ENCODE assay signal across 8 cellular contexts in the genomic region with DNA sequence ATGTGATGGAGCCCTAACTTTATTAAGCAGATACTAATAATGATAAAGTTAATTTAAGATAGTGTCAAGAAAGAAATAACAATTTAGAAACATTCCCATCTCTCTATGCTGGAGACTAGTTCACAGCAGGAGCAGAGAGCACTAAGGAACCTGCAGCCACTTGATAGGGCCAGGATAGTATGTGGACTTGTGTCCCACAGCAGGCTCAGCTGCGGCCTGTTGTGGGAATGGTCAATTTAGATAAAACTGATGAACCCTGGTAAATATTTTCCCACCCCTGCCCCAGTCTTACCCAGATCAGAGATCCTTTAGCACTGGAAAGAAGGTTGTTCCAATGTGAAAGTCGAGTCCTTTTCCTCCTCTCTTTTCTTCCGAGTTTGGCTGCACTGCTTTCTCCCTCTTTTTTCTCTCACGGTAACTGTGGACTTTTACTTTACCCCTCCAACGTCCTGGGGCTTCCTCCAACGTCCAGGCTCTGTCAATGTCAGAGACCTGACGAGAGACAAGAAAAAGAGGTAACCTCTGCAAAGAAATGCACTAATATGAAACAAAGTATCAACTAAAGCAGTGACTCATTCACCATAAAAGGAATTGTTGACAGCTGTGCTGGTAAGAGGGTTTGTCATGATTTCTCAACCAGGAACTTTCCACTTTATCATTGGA. TPM values are rescaled to one million over a fixed set of nuclear protein-coding genes. Genes with fewer than 3 reads are reported as not detected.
DNase-seq lines count a peak whose midpoint lies in the region; ATAC-seq, FAIRE-seq and TF ChIP-seq lines count a peak whose summit lies in the region.

A gene with protein sequence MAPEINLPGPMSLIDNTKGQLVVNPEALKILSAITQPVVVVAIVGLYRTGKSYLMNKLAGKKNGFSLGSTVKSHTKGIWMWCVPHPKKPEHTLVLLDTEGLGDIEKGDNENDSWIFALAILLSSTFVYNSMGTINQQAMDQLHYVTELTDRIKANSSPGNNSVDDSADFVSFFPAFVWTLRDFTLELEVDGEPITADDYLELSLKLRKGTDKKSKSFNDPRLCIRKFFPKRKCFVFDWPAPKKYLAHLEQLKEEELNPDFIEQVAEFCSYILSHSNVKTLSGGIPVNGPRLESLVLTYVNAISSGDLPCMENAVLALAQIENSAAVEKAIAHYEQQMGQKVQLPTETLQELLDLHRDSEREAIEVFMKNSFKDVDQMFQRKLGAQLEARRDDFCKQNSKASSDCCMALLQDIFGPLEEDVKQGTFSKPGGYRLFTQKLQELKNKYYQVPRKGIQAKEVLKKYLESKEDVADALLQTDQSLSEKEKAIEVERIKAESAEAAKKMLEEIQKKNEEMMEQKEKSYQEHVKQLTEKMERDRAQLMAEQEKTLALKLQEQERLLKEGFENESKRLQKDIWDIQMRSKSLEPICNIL (minus strand): TSS at position 544 of the 663 bp plus-strand sequence. CDS start 4,148 bp downstream, outside the sequence.

- FAIRE-seq in GM12892 (lab: Jason Lieb, UNC), result peak; percentile 93

- 0 out of 2 replicates have a peak, but pooled peaks cover 7% of the 10 kb centered on the region for H3K9me2 ChIP-seq in GM23338 (ENCODE audit: insufficient read depth)

- ATAC-seq in GM23338 (no peak), gastroesophageal sphincter (peak; percentile 88), GM19397 (IDR thresholded peaks at IDR 0.05; ENCODE audit: unreplicated experiment) (no peak)

- H3K4me3 Mint-ChIP-seq in GM23338, result no peak within 1 kb of the TSS
- H3K4me3 Mint-ChIP-seq in activated T-helper 1 cell treated with anti-CD3 and anti-CD28 coated beads, Interleukin-12 subunit alpha, Interleukin-12 subunit beta, Interleukin-2, Interleukin-4 antibody, amounts not matched to agents 30 ng/mL and 10 ng/mL and 1 ng/mL, durations not matched to agents 14 hours and 24 hours and 36 hours, result peak within 1 kb of the TSS; percentile 95

- H3K9me3 ChIP-seq in gastroesophageal sphincter, result no peaks in the 10 kb centered on the region
- no peaks in the 10 kb centered on the region for H3K9me3 ChIP-seq in prostate gland

- H3K4me1 Mint-ChIP-seq in GM23338, result no peaks in the 10 kb centered on the region; the same call in 2 of the 3 replicates
- H3K4me1 Mint-ChIP-seq in activated T-helper 1 cell treated with anti-CD3 and anti-CD28 coated beads, Interleukin-12 subunit alpha, Interleukin-12 subunit beta, Interleukin-2, Interleukin-4 antibody, amounts not matched to agents 30 ng/mL and 10 ng/mL and 1 ng/mL, durations not matched to agents 14 hours and 24 hours and 36 hours (ENCODE audit: low read depth), result peaks cover 65% of the 10 kb centered on the region

- no peak within 1 kb of the TSS for H3K27ac Mint-ChIP-seq in GM23338
- H3K27ac Mint-ChIP-seq in activated T-helper 1 cell treated with anti-CD3 and anti-CD28 coated beads, Interleukin-12 subunit alpha, Interleukin-12 subunit beta, Interleukin-2, Interleukin-4 antibody, amounts not matched to agents 30 ng/mL and 10 ng/mL and 1 ng/mL, durations not matched to agents 14 hours and 24 hours and 36 hours, result peak within 1 kb of the TSS; percentile 97

- H4K20me1 ChIP-seq in GM23338 (replicated peaks; ENCODE audit: insufficient read depth), result no peaks in the 10 kb centered on the region

- H3K36me3 ChIP-seq in GM23338 (ENCODE audit: insufficient read depth) (no peaks in the 10 kb centered on the region), gastroesophageal sphincter (peaks cover 0 to 13% of the 10 kb centered on the region in 2 donors), prostate gland (no peaks in the 10 kb centered on the region)

- TF ChIP-seq EP300 in gastroesophageal sphincter (IDR thresholded peaks at IDR 0.05), result no peak

- H2AFZ ChIP-seq in GM23338, result peak within 1 kb of the TSS; percentile 60

- no peaks in the 10 kb centered on the region for H3K36me3 Mint-ChIP-seq in GM23338 (ENCODE audit: low read depth)
- peaks cover 32% of the 10 kb centered on the region for H3K36me3 Mint-ChIP-seq in activated T-helper 1 cell treated with anti-CD3 and anti-CD28 coated beads, Interleukin-12 subunit alpha, Interleukin-12 subunit beta, Interleukin-2, Interleukin-4 antibody, amounts not matched to agents 30 ng/mL and 10 ng/mL and 1 ng/mL, durations not matched to agents 14 hours and 24 hours and 36 hours (ENCODE audit: low read depth)

- H3K27me3 ChIP-seq in GM23338 (ENCODE audit: insufficient read depth) (no peaks in the 10 kb centered on the region), gastroesophageal sphincter (no peaks in the 10 kb centered on the region), prostate gland (replicated peaks; ENCODE audit: insufficient read depth) (no peaks in the 10 kb centered on the region)

- H3K27ac ChIP-seq in GM23338 (ENCODE audit: low read depth) (no peak within 1 kb of the TSS), gastroesophageal sphincter (peak within 1 kb of the TSS; percentile 83 to 98 (median 88)), prostate gland (peak within 1 kb of the TSS; percentile 78 to 83)

- H3K9me3 Mint-ChIP-seq in GM23338, result no peaks in the 10 kb centered on the region
- H3K9me3 Mint-ChIP-seq in activated T-helper 1 cell treated with anti-CD3 and anti-CD28 coated beads, Interleukin-12 subunit alpha, Interleukin-12 subunit beta, Interleukin-2, Interleukin-4 antibody, amounts not matched to agents 30 ng/mL and 10 ng/mL and 1 ng/mL, durations not matched to agents 14 hours and 24 hours and 36 hours, result peaks cover 4% of the 10 kb centered on the region

- DNase-seq in GM12892 (ENCODE audit: insufficient read length), result no peak
- no peak for DNase-seq in GM23338 (ENCODE audit: low spot score)
- DNase-seq in LHCN-M2 (ENCODE audit: low read depth), result peak; percentile 84
- peak; percentile 32 for DNase-seq in activated T-helper 1 cell treated with anti-CD3 and anti-CD28 coated beads, Interleukin-12 subunit alpha, Interleukin-12 subunit beta, Interleukin-2, Interleukin-4 antibody, amounts not matched to agents 30 ng/mL and 10 ng/mL and 1 ng/mL, durations not matched to agents 14 hours and 24 hours and 36 hours (ENCODE audit: low spot score)
- DNase-seq in prostate gland (ENCODE audit: low spot score), result peak; percentile 33
- no peak for DNase-seq in occipital lobe (lab: John Stamatoyannopoulos, UW)

- TF ChIP-seq CTCF in GM23338 (conservative IDR thresholded peaks at IDR 0.05; ENCODE audit: low read depth in 2 of 2) (no peak), gastroesophageal sphincter (IDR thresholded peaks at IDR 0.05) (no peak), prostate gland (IDR thresholded peaks at IDR 0.05) (no peak)

- H3K79me2 ChIP-seq in GM23338 (replicated peaks; ENCODE audit: insufficient read depth), result no peaks in the 10 kb centered on the region

- no peaks in the 10 kb centered on the region for H3K4me1 ChIP-seq in GM23338 (ENCODE audit: insufficient read depth)
- H3K4me1 ChIP-seq in gastroesophageal sphincter, result peaks cover 11 to 72% (median 13%) of the 10 kb centered on the region in 3 donors
- no peaks in the 10 kb centered on the region for H3K4me1 ChIP-seq in prostate gland (replicated peaks)

- no peak within 1 kb of the TSS for H3K4me2 ChIP-seq in GM23338

- TF ChIP-seq POLR2A in GM12892 (IDR thresholded peaks at IDR 0.05; ENCODE audit: low read depth, low read length), result no peak
- peak in 1 of 2 donors; percentile 24 for TF ChIP-seq POLR2A in gastroesophageal sphincter (IDR thresholded peaks at IDR 0.05)
- TF ChIP-seq POLR2A in prostate gland (IDR thresholded peaks at IDR 0.05), result peak; percentile 79

- intact Hi-C loops in activated T-helper 1 cell treated with anti-CD3 and anti-CD28 coated beads, Interleukin-12 subunit alpha, Interleukin-12 subunit beta, Interleukin-2, Interleukin-4 antibody, amounts not matched to agents 30 ng/mL and 10 ng/mL and 1 ng/mL, durations not matched to agents 14 hours and 24 hours and 36 hours (cut with micrococcal nuclease), result loop anchor here (1.0 to 2.0 kb wide), 13 partner anchors 61 to 441 kb away; a partner anchor contains a TSS
- intact Hi-C loops in prostate gland (cut with DNase I), result no loop called here

- no peaks in the 10 kb centered on the region for H3K27me3 Mint-ChIP-seq in GM23338 (ENCODE audit: insufficient read depth, low read depth, poor library complexity)
- H3K27me3 Mint-ChIP-seq in activated T-helper 1 cell treated with anti-CD3 and anti-CD28 coated beads, Interleukin-12 subunit alpha, Interleukin-12 subunit beta, Interleukin-2, Interleukin-4 antibody, amounts not matched to agents 30 ng/mL and 10 ng/mL and 1 ng/mL, durations not matched to agents 14 hours and 24 hours and 36 hours (ENCODE audit: insufficient read depth), result no peaks in the 10 kb centered on the region

- no peak within 1 kb of the TSS for H3K4me3 ChIP-seq in GM23338
- peak within 1 kb of the TSS; percentile 63 to 100 for H3K4me3 ChIP-seq in gastroesophageal sphincter
- peak within 1 kb of the TSS; percentile 37 to 38 for H3K4me3 ChIP-seq in prostate gland

- 2 to 5% methylated on average over 4 to 7 of the region's 7 CpGs for WGBS in gastroesophageal sphincter (ENCODE audit: low coverage in 1 of 2), 2 donors
- 7% methylated on average over 7 of the region's 7 CpGs for WGBS in prostate gland

- H3F3A ChIP-seq in GM23338 (replicated peaks; ENCODE audit: low read depth), result no peaks in the 10 kb centered on the region

RNA-seq across cellular contexts. Expression of the gene that starts here (rescaled TPM):
- polyA plus RNA-seq in GM12892 (2012; ENCODE audit: missing spikeins), result 19.8 TPM
- total RNA-seq in GM23338 (2014; rRNA removed; shearing (Covaris generic)), result not detected in 2 replicates
- polyA plus RNA-seq in GM23338 (2016; fragmentation: Nextera tagmentation; extraction: Ambion mirVana), result not detected in 2 replicates
- total RNA-seq in LHCN-M2 (2014; rRNA removed), result 28.7 and 35.3 TPM in 2 replicates
- polyA plus RNA-seq in LHCN-M2 (2012), result 15.3 TPM
- 225 and 229 TPM in 2 replicates for total RNA-seq in activated T-helper 1 cell treated with anti-CD3 and anti-CD28 coated beads, Interleukin-12 subunit alpha, Interleukin-12 subunit beta, Interleukin-2, Interleukin-4 antibody, amounts not matched to agents 30 ng/mL and 10 ng/mL and 1 ng/mL, durations not matched to agents 14 hours and 24 hours and 36 hours
- 100 to 1,000 TPM; 147 to 172 (median 167) TPM for total RNA-seq in gastroesophageal sphincter
- 10 to 100 TPM; 34.8 to 66.4 TPM for total RNA-seq in prostate gland
- 0.62 TPM for total RNA-seq in occipital lobe

Comparison
In these comparisons a context has a peak if more than half of its experiments do, and no peak if none do; other contexts are left out.
1. RNA of the gene that starts here (total RNA-seq): 225 to 229 TPM in activated T-helper 1 cell treated with anti-CD3 and anti-CD28 coated beads, Interleukin-12 subunit alpha, Interleukin-12 subunit beta, Interleukin-2, Interleukin-4 antibody, amounts not matched to agents 30 ng/mL and 10 ng/mL and 1 ng/mL, durations not matched to agents 14 hours and 24 hours and 36 hours, 147 to 172 TPM in gastroesophageal sphincter, 34.8 to 66.4 TPM in prostate gland and 28.7 to 35.3 TPM in LHCN-M2; 0.62 TPM in occipital lobe (single experiment) and not detected in GM23338; every median in the first group is over 10 times any median in the second.
2. DNase-seq: peak in LHCN-M2 (single experiment), activated T-helper 1 cell treated with anti-CD3 and anti-CD28 coated beads, Interleukin-12 subunit alpha, Interleukin-12 subunit beta, Interleukin-2, Interleukin-4 antibody, amounts not matched to agents 30 ng/mL and 10 ng/mL and 1 ng/mL, durations not matched to agents 14 hours and 24 hours and 36 hours (single experiment) and prostate gland (single experiment); none in GM12892 (single experiment), GM23338 (single experiment) and occipital lobe (single experiment).